Comparison of ENCODE assay signal across 21 cellular contexts in genomic region chr16:49809561-49809960, GRCh38. TPM values are rescaled to one million over a fixed set of nuclear protein-coding genes. Genes with fewer than 3 reads are reported as not detected.
A peak's percentile ranks its signal among the peaks of the same experiment; 100 is the strongest.
DNase-seq lines count a peak whose midpoint lies in the region; ATAC-seq, FAIRE-seq and TF ChIP-seq lines count a peak whose summit lies in the region.
"Had no signal": no experiment of that assay in that cellular context is flagged by ENCODE, and none has a peak within 500 bp of the region (broad histone marks: within the 10 kb centered on the region; RNA-seq: fewer than 3 reads in every experiment).

No MANE protein-coding gene starts in this region.

- H2AFZ ChIP-seq in H9 (ENCODE audit: low read length) (no peak overlapping the region), H1 (ENCODE audit: low read length) (no peak overlapping the region)

- no peak for TF ChIP-seq RAD21 in H1 (IDR thresholded peaks at IDR 0.05 in 1 of 2, conservative IDR thresholded peaks at IDR 0.05 in 1 of 2; ENCODE audit: low read depth in 2 of 2, low read length in 2 of 2)

- H2BK120ac ChIP-seq in H9 (ENCODE audit: low read depth, low read length, poor library complexity, severe bottlenecking) (no peak overlapping the region), H1 (replicated peaks; ENCODE audit: low read depth, low read length) (no peak overlapping the region)

- WGBS in H9 (ENCODE audit: extremely low coverage, insufficient read length, low lambda C conversion rate), result no CpG with 5 or more reads among the region's 8 CpGs
- WGBS in H1 (ENCODE audit: extremely low coverage in 1 of 2, insufficient coverage in 1 of 2, insufficient read length in 1 of 2, insufficient replicate concordance in 2 of 2, low coverage in 1 of 2, low lambda C conversion rate in 2 of 2, missing lambda C conversion rate in 1 of 2), 2 experiments, result 84% methylated on average over 7 of the region's 8 CpGs; no CpG with 5 or more reads in 1 of the 2 experiments
- 84 to 88% methylated on average over 7 to 8 of the region's 8 CpGs for WGBS in testis, 2 donors

- FAIRE-seq in H1 (lab: Jason Lieb, UNC), result no peak
- FAIRE-seq: A204.1, K562 had no signal

- no peaks in the 10 kb centered on the region; the same call in 1 of the 2 replicates for H3K27me3 Mint-ChIP-seq in H9 (ENCODE audit: low read depth)
- H3K27me3 Mint-ChIP-seq in nephron (ENCODE audit: low read depth), result no peaks in the 10 kb centered on the region

- no peak for ATAC-seq in stimulated activated naive CD8-positive, alpha-beta T cell treated with anti-CD3 and anti-CD28 coated beads, Interleukin-15, Interleukin-2, amounts not matched to agents 100 U/mL and 50 U/mL, for 24 hours
- ATAC-seq: CD8-positive, alpha-beta T cell had no signal

- POLR2A ChIA-PET in H1 (lab: Charles Lee; ENCODE audit: partially characterized antibody), result interaction anchor here (1.0 kb wide), 1 partner anchor 11 kb away, joined by 3 read pairs; no protein-coding TSS in a partner anchor

- H2BK12ac ChIP-seq in H9 (ENCODE audit: insufficient read length, low read depth, low read length) (no peak overlapping the region), H1 (ENCODE audit: low read depth, low read length) (no peak overlapping the region)

- H3K4me3 Mint-ChIP-seq in H9 (no peak overlapping the region), nephron (no peak overlapping the region)
- H3K4me3 Mint-ChIP-seq: CD8-positive, alpha-beta T cell had no signal

- DNase-seq in H9 (no peak), H1 (ENCODE audit: low read depth in 1 of 2, low spot score in 2 of 2) (no peak), testis (no peak), A172 (ENCODE audit: low spot score) (no peak), NCI-H524 treated with DMSO at 0.1 percent for 48 hours (lab: John Stamatoyannopoulos, UW) (no peak)
- DNase-seq in stimulated activated naive CD8-positive, alpha-beta T cell treated with anti-CD3 and anti-CD28 coated beads, Interleukin-15, Interleukin-2, amounts not matched to agents 100 U/mL and 50 U/mL, for 24 hours, result no peak
- DNase-seq in stimulated activated CD4-positive, alpha-beta T cell treated with anti-CD3 and anti-CD28 coated beads, Interleukin-2, amount 100 ng/mL, for 24 hours, result no peak
- DNase-seq: ACHN; BE2C; Calu3; CD8-positive, alpha-beta T cell; DMS79 treated with DMSO at 0.1 percent for 48 hours; GF-D8; GOT3; IMR-90 had no signal

- H3K14ac ChIP-seq in H9 (ENCODE audit: insufficient read depth, low read length) (no peak overlapping the region), H1 (ENCODE audit: insufficient read length) (no peak overlapping the region)

- no peak overlapping the region for H3T11ph ChIP-seq in H9 (ENCODE audit: low read length)

- H3K4me2 ChIP-seq in H9 (ENCODE audit: insufficient read depth, insufficient read length, low read length), result no peak overlapping the region
- H3K4me2 ChIP-seq in H1 (ENCODE audit: insufficient read depth in 1 of 2, low read depth in 2 of 2, low read length in 2 of 2), result no peak overlapping the region

- CTCF ChIA-PET in H1 (lab: Charles Lee; ENCODE audit: partially characterized antibody), result interaction anchor here (0.9 kb wide), 2 partner anchors 10 kb away, joined by 3 read pairs; no protein-coding TSS in a partner anchor

- H3K4me1 ChIP-seq in H9 (ENCODE audit: insufficient read depth, low read length) (peaks cover 13% of the 10 kb centered on the region), H1 (replicated peaks in 1 of 4; ENCODE audit: control insufficient read depth in 3 of 4, insufficient read depth in 4 of 4, low read length in 3 of 4) (peaks cover 3 to 16% (median 9%) of the 10 kb centered on the region in 4 experiments), testis (peaks cover 45% of the 10 kb centered on the region)
- H3K4me1 ChIP-seq: HAP-1 had no signal

- H4K91ac ChIP-seq in H9 (ENCODE audit: insufficient read length, low read depth, low read length), result peak overlapping the region; percentile 33
- H4K91ac ChIP-seq in H1 (replicated peaks; ENCODE audit: insufficient read length, low read length), result no peak overlapping the region

- H2BK20ac ChIP-seq in H9 (ENCODE audit: low read depth, low read length, poor library complexity, severe bottlenecking), result no peak overlapping the region
- no peak overlapping the region for H2BK20ac ChIP-seq in H1 (ENCODE audit: low read length)

- H3K18ac ChIP-seq in H9 (ENCODE audit: insufficient read length, low read depth, low read length), result no peak overlapping the region
- H3K18ac ChIP-seq in H1 (ENCODE audit: extremely low read depth, low read length), result no peak overlapping the region

- H3K79me2 ChIP-seq in H9 (ENCODE audit: insufficient read depth, low read length), result peaks cover 6% of the 10 kb centered on the region; the same call in 1 of the 2 replicates
- peaks cover 0 to 56% of the 10 kb centered on the region in 2 experiments; a peak in 2 of 4 replicates for H3K79me2 ChIP-seq in H1 (ENCODE audit: control insufficient read depth in 1 of 2, insufficient read depth in 2 of 2, low read length in 2 of 2)

- TF ChIP-seq POLR2A in H1 (IDR thresholded peaks at IDR 0.05; ENCODE audit: control extremely low read depth in 1 of 2, low read depth in 2 of 2, low read length in 2 of 2) (no peak), testis (IDR thresholded peaks at IDR 0.05) (no peak)

- H4K5ac ChIP-seq in H9 (ENCODE audit: insufficient read length, low read depth, low read length), result no peak overlapping the region
- H4K5ac ChIP-seq in H1 (ENCODE audit: insufficient read length, low read depth, low read length), result no peak overlapping the region

- H3K36me3 ChIP-seq in H1 (ENCODE audit: control insufficient read depth in 2 of 4, insufficient read depth in 4 of 4, low read length in 3 of 4), result 0 out of 8 replicates have a peak, but pooled peaks cover 0 to 2% (median 0%) of the 10 kb centered on the region in 4 experiments
- H3K36me3 ChIP-seq in testis (ENCODE audit: low read depth, missing control alignments), result no peaks in the 10 kb centered on the region
- H3K36me3 ChIP-seq: BE2C, HAP-1 had no signal

- H3K9me3 ChIP-seq in H9 (ENCODE audit: control insufficient read depth, low read depth, low read length) (no peaks in the 10 kb centered on the region), H1 (ENCODE audit: insufficient read depth in 2 of 2, low read depth in 1 of 2, low read length in 1 of 2) (no peaks in the 10 kb centered on the region), testis (no peaks in the 10 kb centered on the region)
- H3K9me3 ChIP-seq: BE2C, HAP-1 had no signal

- H4K20me1 ChIP-seq in H9 (ENCODE audit: control insufficient read depth, insufficient read depth, insufficient read length) (no peaks in the 10 kb centered on the region), H1 (replicated peaks in 1 of 2; ENCODE audit: control insufficient read depth in 1 of 2, insufficient read depth in 2 of 2, low read length in 2 of 2) (peaks cover 4 to 7% of the 10 kb centered on the region in 2 experiments)

- H3K36me3 Mint-ChIP-seq in H9 (ENCODE audit: insufficient read depth in 1 of 3, low read depth in 3 of 3) (peaks cover 0 to 11% (median 0%) of the 10 kb centered on the region in 3 experiments; a peak in 4 of 7 replicates), nephron (ENCODE audit: low read depth) (peaks cover 3% of the 10 kb centered on the region)
- H3K36me3 Mint-ChIP-seq: CD8-positive, alpha-beta T cell had no signal

- H3K79me1 ChIP-seq in H9 (ENCODE audit: insufficient read depth, low read depth, low read length, poor library complexity, severe bottlenecking) (peaks cover 6% of the 10 kb centered on the region), H1 (ENCODE audit: low read depth, low read length) (peaks cover 8% of the 10 kb centered on the region)

- H3K9me3 Mint-ChIP-seq in H9 (no peaks in the 10 kb centered on the region), nephron (no peaks in the 10 kb centered on the region)
- H3K9me3 Mint-ChIP-seq: CD8-positive, alpha-beta T cell had no signal

- TF ChIP-seq EP300 in H1 (IDR thresholded peaks at IDR 0.05; ENCODE audit: borderline replicate concordance in 1 of 2, low read depth in 2 of 2, low read length in 2 of 2), result no peak

- H3K9ac ChIP-seq in H9 (ENCODE audit: extremely low read depth, insufficient read length, low read length), result no peak overlapping the region
- no peak overlapping the region for H3K9ac ChIP-seq in H1 (replicated peaks in 1 of 4; ENCODE audit: extremely low read depth in 1 of 4, low read depth in 3 of 4, low read length in 3 of 4)

- no peak overlapping the region for H4K8ac ChIP-seq in H9 (replicated peaks; ENCODE audit: insufficient read length, low read depth, low read length)
- H4K8ac ChIP-seq in H1 (ENCODE audit: extremely low read depth, insufficient read depth, low read length), result no peak overlapping the region

- H3K4me3 ChIP-seq in H1 (ENCODE audit: extremely low read depth in 1 of 4, insufficient read depth in 2 of 4, low read depth in 3 of 4, low read length in 4 of 4), result no peak overlapping the region
- H3K4me3 ChIP-seq in testis, result no peak overlapping the region
- H3K4me3 ChIP-seq: HAP-1, K562 had no signal

- H2AK5ac ChIP-seq in H9 (ENCODE audit: insufficient read length, low read length) (no peak overlapping the region), H1 (ENCODE audit: low read depth, low read length) (no peak overlapping the region)

- H3K23me2 ChIP-seq in H9 (ENCODE audit: insufficient read length, low read depth, low read length, poor library complexity, severe bottlenecking) (no peaks in the 10 kb centered on the region), H1 (ENCODE audit: low read depth, low read length) (no peaks in the 10 kb centered on the region)

- H3K56ac ChIP-seq in H9 (ENCODE audit: insufficient read length, low read depth, low read length) (no peak overlapping the region), H1 (replicated peaks; ENCODE audit: insufficient read length, low read depth, low read length) (no peak overlapping the region)

- no peak for TF ChIP-seq CTCF in H9 (conservative IDR thresholded peaks at IDR 0.05)
- no peak for TF ChIP-seq CTCF in H1 (IDR thresholded peaks at IDR 0.05; ENCODE audit: control extremely low read depth in 1 of 3, insufficient read depth in 1 of 3, low read depth in 1 of 3, low read length in 3 of 3)
- no peak for TF ChIP-seq CTCF in nephron (IDR thresholded peaks at IDR 0.05; ENCODE audit: unreplicated experiment in 3 of 3)
- no peak for TF ChIP-seq CTCF in testis (IDR thresholded peaks at IDR 0.05)

- H2BK15ac ChIP-seq in H9 (ENCODE audit: low read depth, low read length) (no peak overlapping the region), H1 (ENCODE audit: low read length) (no peak overlapping the region)

- H3K27ac Mint-ChIP-seq in H9 (peak overlapping the region in 1 of 3 experiments; percentile 94; a peak in 1 of 7 replicates), nephron (peak overlapping the region; percentile 78 to 95 (median 90))
- H3K27ac Mint-ChIP-seq: CD8-positive, alpha-beta T cell had no signal

- H3K23ac ChIP-seq in H9 (ENCODE audit: insufficient read length, low read depth, low read length) (no peak overlapping the region), H1 (ENCODE audit: insufficient read length) (no peak overlapping the region)

- intact Hi-C loops in testis (cut with DNase I; ENCODE audit: low total_unique reads), result no loop called here

- H3K27me3 ChIP-seq in H9 (ENCODE audit: insufficient read depth, low read length), result no peaks in the 10 kb centered on the region
- H3K27me3 ChIP-seq in H1 (replicated peaks in 1 of 4; ENCODE audit: control insufficient read depth in 3 of 4, extremely low read depth in 1 of 4, insufficient read depth in 3 of 4, low read length in 3 of 4), result no peaks in the 10 kb centered on the region
- no peaks in the 10 kb centered on the region for H3K27me3 ChIP-seq in testis
- H3K27me3 ChIP-seq: BE2C had no signal

- no peak overlapping the region for H3K4ac ChIP-seq in H9 (ENCODE audit: low read depth, low read length)
- no peak overlapping the region for H3K4ac ChIP-seq in H1 (replicated peaks; ENCODE audit: insufficient read length, low read depth, low read length)

- H3K27ac ChIP-seq in H9 (ENCODE audit: insufficient read length, low read depth, low read length), result no peak overlapping the region
- no peak overlapping the region for H3K27ac ChIP-seq in H1 (ENCODE audit: low read depth, low read length)
- H3K27ac ChIP-seq in testis, result peak overlapping the region; percentile 2 to 40
- H3K27ac ChIP-seq: HL-60 had no signal

- H3K4me1 Mint-ChIP-seq in H9 (peaks cover 40 to 47% of the 10 kb centered on the region in 2 experiments), nephron (peaks cover 83% of the 10 kb centered on the region)

- no peak overlapping the region for H2BK5ac ChIP-seq in H9 (ENCODE audit: insufficient read length, low read length)
- 0 out of 2 replicates have a peak overlapping the region, but pooled peaks have one; percentile 39 for H2BK5ac ChIP-seq in H1 (ENCODE audit: low read depth, low read length)

RNA-seq across cellular contexts. Expression of gene ZNF423, which starts 46.4 kb away (rescaled TPM):
- total RNA-seq in H9 (2021) (51.5 and 54.0 TPM in 2 replicates), testis (10 to 100 TPM; 12.1 to 19.0 TPM)
- total RNA-seq in H1 (2021; fragmentation: NEBNext Ultra II Directional; extraction: Animal tissue kit (Norgen Biotek cat#: 25700)), result 52.3 and 55.0 TPM in 2 replicates
- polyA plus RNA-seq in H1 (2011; rRNA removed) (38.2 and 41.2 TPM in 2 replicates), testis (ENCODE audit: insufficient read depth, low read depth, low replicate concordance) (8.9 TPM)
- polyA plus RNA-seq in H1 (2011; cell fraction: cytosol; rRNA removed), result 21.9 TPM
- polyA plus RNA-seq in H1 (2011; cell fraction: nucleus; rRNA removed), result 39.6 TPM
- polyA plus RNA-seq in H1 (2012, experiment 1 of 2), result 39.6 to 51.6 TPM (median 48.3 TPM) in 4 replicates
- 33.1 TPM for polyA plus RNA-seq in H1 (2012, experiment 2 of 2)
- polyA plus RNA-seq in H1 (2013, experiment 1 of 2), result 24.8 TPM
- polyA plus RNA-seq in H1 (2013, experiment 2 of 2), result 27.0 TPM
- polyA minus RNA-seq in H1 (2011; rRNA and poly(A)+ RNA removed), result 47.8 and 68.0 TPM in 2 replicates
- 46.3 TPM for polyA minus RNA-seq in H1 (2011; cell fraction: cytosol; rRNA and poly(A)+ RNA removed)
- 49.0 TPM for polyA minus RNA-seq in H1 (2011; cell fraction: nucleus; rRNA and poly(A)+ RNA removed)
- total RNA-seq in A172 (2014; rRNA removed; shearing (Covaris generic)), result not detected in 2 replicates
- total RNA-seq: Calu3; CD8-positive, alpha-beta T cell; HT1080; K562 had no signal
- polyA plus RNA-seq: K562 had no signal

Comparison
In these comparisons a context has a peak if more than half of its experiments do, and no peak if none do; other contexts are left out.
1. H3K27ac ChIP-seq: peak in testis (2 of 2); none in H9 (single experiment) and H1 (single experiment).
2. RNA of gene ZNF423, which starts 46.4 kb away (total RNA-seq): 52.3 to 55.0 TPM in H1, 51.5 to 54.0 TPM in H9 and 12.1 to 19.0 TPM in testis; not detected in A172; every median in the first group is over 10 times any median in the second.